In genomic region chr15:81000144-81000625, GRCh38 we compare ENCODE assay signal across 8 cellular contexts. TPM values are rescaled to one million over a fixed set of nuclear protein-coding genes. Genes with fewer than 3 reads are reported as not detected.
DNase-seq lines count a peak whose midpoint lies in the region; ATAC-seq and TF ChIP-seq lines count a peak whose summit lies in the region.

No MANE protein-coding gene starts in this region.

- H3K56ac ChIP-seq in mesendoderm (ENCODE audit: low read length), result peak overlapping the region; percentile 94

- H3K4me3 ChIP-seq in mesendoderm (ENCODE audit: low read length) (peak overlapping the region; percentile 26), aorta (ENCODE audit: low read length in 2 of 2) (peak overlapping the region; percentile 81 to 91)

- H3K9ac ChIP-seq in mesendoderm (ENCODE audit: low read length), result peak overlapping the region; percentile 92

- peak; percentile 3 for ATAC-seq in aorta (ENCODE audit: low FRiP score)
- ATAC-seq in HG03521 (IDR thresholded peaks at IDR 0.05; ENCODE audit: unreplicated experiment), result no peak
- no peak for ATAC-seq in omental fat pad (ENCODE audit: low FRiP score)
- ATAC-seq in HG03520 (IDR thresholded peaks at IDR 0.05; ENCODE audit: unreplicated experiment), result no peak

- intact Hi-C loops in aorta (cut with DNase I), result loop anchor here (5.0 to 10.0 kb wide), 2 partner anchors 267 to 335 kb away; no protein-coding TSS in a partner anchor

- no peak overlapping the region for H2BK15ac ChIP-seq in mesendoderm (replicated peaks; ENCODE audit: low read depth)

- H2AK5ac ChIP-seq in mesendoderm (ENCODE audit: low read length), result no peak overlapping the region

- peak overlapping the region; percentile 71 for H3K18ac ChIP-seq in mesendoderm (ENCODE audit: low read length)

- peak; percentile 70 for DNase-seq in G401 (ENCODE audit: low spot score)
- peak; percentile 46 for DNase-seq in NCI-H69 (lab: John Stamatoyannopoulos, UW)
- no peak for DNase-seq in mesendoderm
- DNase-seq in aorta, result no peak
- no peak for DNase-seq in omental fat pad (ENCODE audit: low spot score)

- peak overlapping the region; percentile 23 for H3K4ac ChIP-seq in mesendoderm (ENCODE audit: low read depth, low read length)

- H3K4me1 ChIP-seq in mesendoderm (ENCODE audit: control insufficient read depth, low read depth, low read length) (peaks cover 4% of the 10 kb centered on the region), aorta (ENCODE audit: control insufficient read depth in 1 of 2, insufficient read depth in 2 of 2, low read length in 2 of 2) (peaks cover 0 to 5% of the 10 kb centered on the region in 2 donors)

- H3K79me1 ChIP-seq in mesendoderm (ENCODE audit: low read length), result peaks cover 10% of the 10 kb centered on the region

- no peaks in the 10 kb centered on the region for H3K27me3 ChIP-seq in mesendoderm (ENCODE audit: insufficient read depth, low read length, poor library complexity)
- H3K27me3 ChIP-seq in aorta (ENCODE audit: control insufficient read depth in 1 of 2, insufficient read depth in 2 of 2, low read length in 1 of 2), result no peaks in the 10 kb centered on the region

- H3K36me3 ChIP-seq in mesendoderm (ENCODE audit: control insufficient read depth, insufficient read depth, low read length) (no peaks in the 10 kb centered on the region), aorta (ENCODE audit: control insufficient read depth in 1 of 2, insufficient read depth in 2 of 2, low read length in 1 of 2) (peaks cover 0 to 3% of the 10 kb centered on the region in 2 donors)

- no peak overlapping the region for H2BK120ac ChIP-seq in mesendoderm (ENCODE audit: low read depth, low read length)

- H3K27ac ChIP-seq in cingulate gyrus (ENCODE audit: low read depth, low read length), result peak overlapping the region; percentile 92
- H3K27ac ChIP-seq in mesendoderm (ENCODE audit: low read depth, low read length), result peak overlapping the region; percentile 78
- H3K27ac ChIP-seq in aorta (ENCODE audit: low read depth in 1 of 2, low read length in 2 of 2), result peak overlapping the region; percentile 28 to 66

- peaks cover 14% of the 10 kb centered on the region for H3K79me2 ChIP-seq in mesendoderm (ENCODE audit: control insufficient read depth, insufficient read depth, low read length)

- peak overlapping the region; percentile 100 for H4K8ac ChIP-seq in mesendoderm (ENCODE audit: low read depth, low read length)

- peak overlapping the region; percentile 73 for H2BK5ac ChIP-seq in mesendoderm (ENCODE audit: low read length)

- peak overlapping the region; percentile 42 for H3K4me2 ChIP-seq in mesendoderm (ENCODE audit: low read length)

- H3K23ac ChIP-seq in mesendoderm (ENCODE audit: low read length), result no peak overlapping the region

- H3K9me3 ChIP-seq in aorta (ENCODE audit: control insufficient read depth, low read length), result no peaks in the 10 kb centered on the region

- H4K5ac ChIP-seq in mesendoderm (ENCODE audit: low read length), result no peak overlapping the region

- TF ChIP-seq CTCF in omental fat pad (IDR thresholded peaks at IDR 0.05), result no peak

- no CpG with 5 or more reads among the region's 21 CpGs for WGBS in mesendoderm (ENCODE audit: extremely low coverage, insufficient coverage, low lambda C conversion rate)
- WGBS in aorta, 2 donors, result 7 to 9% methylated on average over 21 of the region's 21 CpGs

- in situ Hi-C loops in G401 (cut with HindIII; ENCODE audit: low sequenced_read_pairs), result no loop called here

RNA-seq across cellular contexts. Expression of gene TLNRD1, which starts 0.5 kb away (rescaled TPM):
- 40.7 and 42.6 TPM in 2 replicates for total RNA-seq in G401 (2014; rRNA removed; shearing (Covaris generic))
- polyA plus RNA-seq in mesendoderm (2013, experiment 1 of 2), result 19.4 TPM
- 19.5 TPM for polyA plus RNA-seq in mesendoderm (2013, experiment 2 of 2)
- 10 to 100 TPM; 15.7 to 24.4 TPM for total RNA-seq in aorta
- 1 to 10 TPM; 1.6 to 4.3 TPM for polyA plus RNA-seq in aorta
- total RNA-seq in omental fat pad, result 10 to 100 TPM; 39.0 to 59.4 (median 41.8) TPM

RNA-seq across cellular contexts. Expression of gene MESD, which starts 10.6 kb away (rescaled TPM):
- total RNA-seq in G401 (2014; rRNA removed; shearing (Covaris generic)), result 25.1 and 29.6 TPM in 2 replicates
- 32.1 TPM for polyA plus RNA-seq in mesendoderm (2013, experiment 1 of 2)
- polyA plus RNA-seq in mesendoderm (2013, experiment 2 of 2), result 31.9 TPM
- total RNA-seq in aorta (10 to 100 TPM; 27.0 to 31.0 TPM), omental fat pad (10 to 100 TPM; 19.5 to 26.1 (median 22.6) TPM)
- 10 to 100 TPM; 11.2 to 13.3 TPM for polyA plus RNA-seq in aorta

Comparison
In these comparisons a context has a peak if more than half of its experiments do, and no peak if none do; other contexts are left out.
1. DNase-seq: peak in G401 (single experiment) and NCI-H69 (single experiment); none in mesendoderm (single experiment), aorta (0 of 2) and omental fat pad (single experiment).
2. Peak in every context shown above with its lines, with median percentiles within 50 percentile points of each other: H3K27ac ChIP-seq.